Comparison of ENCODE assay signal across 19 cellular contexts in genomic region chr22:45690008-45690407, GRCh38. TPM values are rescaled to one million over a fixed set of nuclear protein-coding genes. Genes with fewer than 3 reads are reported as not detected.
A peak's percentile ranks its signal among the peaks of the same experiment; 100 is the strongest.
DNase-seq lines count a peak whose midpoint lies in the region; ATAC-seq and TF ChIP-seq lines count a peak whose summit lies in the region.
"Had no signal": no experiment of that assay in that cellular context is flagged by ENCODE, and none has a peak within 500 bp of the region (broad histone marks: within the 10 kb centered on the region; RNA-seq: fewer than 3 reads in every experiment).

No MANE protein-coding gene starts in this region.

- DNase-seq in CD4-positive, alpha-beta T cell = no peak
- DNase-seq in HEK293T (ENCODE audit: extremely low spot score) (no peak), SJSA1 (ENCODE audit: low read depth in 1 of 2, low spot score in 2 of 2) (no peak), mesothelial cell of epicardium (ENCODE audit: low spot score in 2 of 2, unreplicated experiment in 2 of 2) (no peak), coronary artery (ENCODE audit: low spot score) (no peak), substantia nigra (lab: John Stamatoyannopoulos, UW) (no peak)
- DNase-seq: COR-L47, DMS53, H9, KBM-7, NCI-H1092 treated with DMSO at 0.1 percent for 48 hours, NCI-H1694, NCI-H446 treated with DMSO at 0.1 percent for 48 hours, NCI-H774, Peyer's patch, SHP77 treated with DMSO at 0.1 percent for 48 hours had no signal

- no peaks in the 10 kb centered on the region for H3K9me3 ChIP-seq in CD4-positive, alpha-beta T cell (ENCODE audit: control insufficient read depth, low read length)
- no peaks in the 10 kb centered on the region for H3K9me3 ChIP-seq in SJSA1 (replicated peaks)
- H3K9me3 ChIP-seq: Peyer's patch had no signal

- POLR2A ChIA-PET in CD4-positive, alpha-beta T cell (lab: Charles Lee) = interaction anchor here (0.6 kb wide), 1 partner anchor 30 kb away, joined by 3 read pairs; no protein-coding TSS in a partner anchor
- POLR2A ChIA-PET in HEK293T (lab: Yijun Ruan, JAX) = no interaction called here

- H3K27ac Mint-ChIP-seq in CD4-positive, alpha-beta T cell = peak overlapping the region; percentile 72
- H3K27ac Mint-ChIP-seq in mesothelial cell of epicardium = peak overlapping the region; percentile 98
- H3K27ac Mint-ChIP-seq: B cell had no signal

- intact Hi-C loops in CD4-positive, alpha-beta T cell (cut with DNase I, micrococcal nuclease) = no loop called here

- no peaks in the 10 kb centered on the region for H3K27me3 Mint-ChIP-seq in CD4-positive, alpha-beta T cell
- no peaks in the 10 kb centered on the region for H3K27me3 Mint-ChIP-seq in mesothelial cell of epicardium (ENCODE audit: low read depth)
- H3K27me3 Mint-ChIP-seq: B cell had no signal

- H3K4me3 Mint-ChIP-seq in CD4-positive, alpha-beta T cell = no peak overlapping the region
- no peak overlapping the region for H3K4me3 Mint-ChIP-seq in mesothelial cell of epicardium
- H3K4me3 Mint-ChIP-seq: B cell, H9 had no signal

- no peak overlapping the region for H3K27ac ChIP-seq in CD4-positive, alpha-beta T cell (ENCODE audit: low read depth, low read length)
- H3K27ac ChIP-seq in SJSA1 = peak overlapping the region; percentile 70; the same call in 1 of the 2 replicates
- no peak overlapping the region for H3K27ac ChIP-seq in coronary artery
- no peak overlapping the region for H3K27ac ChIP-seq in substantia nigra (ENCODE audit: low read depth, low read length, poor library complexity, severe bottlenecking)
- H3K27ac ChIP-seq: HL-60, Peyer's patch had no signal

- peaks cover 88% of the 10 kb centered on the region for H3K4me1 ChIP-seq in SJSA1 (replicated peaks)
- H3K4me1 ChIP-seq: Peyer's patch had no signal

- CTCF ChIA-PET in CD4-positive, alpha-beta T cell (lab: Charles Lee) = interaction anchor here (1.0 kb wide), 1 partner anchor 12 kb away, joined by 3 read pairs; no protein-coding TSS in a partner anchor
- CTCF ChIA-PET in HEK293T (lab: Yijun Ruan, JAX) = no interaction called here

- ATAC-seq in CD4-positive, alpha-beta T cell (ENCODE audit: poor library complexity) = no peak
- ATAC-seq in HG03175 (IDR thresholded peaks at IDR 0.05; ENCODE audit: unreplicated experiment) = no peak

- no peak for TF ChIP-seq CTCF in CD4-positive, alpha-beta T cell (IDR thresholded peaks at IDR 0.05)
- no peak for TF ChIP-seq CTCF in mesothelial cell of epicardium (IDR thresholded peaks at IDR 0.05; ENCODE audit: unreplicated experiment)
- no peak for TF ChIP-seq CTCF in coronary artery (IDR thresholded peaks at IDR 0.05)

- H3K36me3 Mint-ChIP-seq in CD4-positive, alpha-beta T cell (ENCODE audit: low read depth) = peaks cover 60% of the 10 kb centered on the region
- peaks cover 22% of the 10 kb centered on the region for H3K36me3 Mint-ChIP-seq in mesothelial cell of epicardium

- peaks cover 47% of the 10 kb centered on the region for H3K36me3 ChIP-seq in SJSA1

- H3K4me1 Mint-ChIP-seq in CD4-positive, alpha-beta T cell (ENCODE audit: low read depth) = peaks cover 49% of the 10 kb centered on the region
- peaks cover 64% of the 10 kb centered on the region for H3K4me1 Mint-ChIP-seq in mesothelial cell of epicardium

- no peaks in the 10 kb centered on the region for H3K9me3 Mint-ChIP-seq in CD4-positive, alpha-beta T cell
- H3K9me3 Mint-ChIP-seq in mesothelial cell of epicardium = no peaks in the 10 kb centered on the region
- H3K9me3 Mint-ChIP-seq: H9 had no signal

- H3K4me3 ChIP-seq in SJSA1 (no peak overlapping the region), coronary artery (no peak overlapping the region)
- H3K4me3 ChIP-seq: Peyer's patch had no signal

- no peaks in the 10 kb centered on the region for H3K27me3 ChIP-seq in CD4-positive, alpha-beta T cell (ENCODE audit: control insufficient read depth, insufficient read depth, low read length)
- no peaks in the 10 kb centered on the region for H3K27me3 ChIP-seq in SJSA1 (replicated peaks)
- H3K27me3 ChIP-seq: Peyer's patch had no signal

TF ChIP-seq in HEK293T, 16 proteins besides CTCF, POLR2A, EP300 and RAD21:
- peak; percentile 39; the same call in 1 of the 2 replicates for TF ChIP-seq ZNF384 (IDR thresholded peaks at IDR 0.05)
- TF ChIP-seq ARNT (IDR thresholded peaks at IDR 0.05) = no peak

RNA-seq across cellular contexts. Expression of gene ATXN10, which starts 18.4 kb away (rescaled TPM):
- 10 to 100 TPM; 43.8 to 48.0 TPM for total RNA-seq in CD4-positive, alpha-beta T cell
- 192 and 302 TPM in 2 replicates for total RNA-seq in SJSA1 (2014; rRNA removed; shearing (Covaris generic))
- total RNA-seq in mesothelial cell of epicardium = 237 to 248 TPM (median 241 TPM) in 3 replicates
